9 cellular contexts compared by ENCODE assay signal in genomic region chr14:72608391-72609204, GRCh38.
DNase-seq lines count a peak whose midpoint lies in the region; ATAC-seq and TF ChIP-seq lines count a peak whose summit lies in the region.
"Had no signal": no experiment of that assay in that cellular context is flagged by ENCODE, and none has a peak within 500 bp of the region (broad histone marks: within the 10 kb centered on the region; RNA-seq: fewer than 3 reads in every experiment).

No MANE protein-coding gene starts in this region.

- ATAC-seq in natural killer cell (no peak), HG03378 (IDR thresholded peaks at IDR 0.05; ENCODE audit: unreplicated experiment) (no peak)

- H3K4me3 ChIP-seq in MG63: no peak overlapping the region

- peaks cover 0 to 14% of the 10 kb centered on the region in 2 donors for H3K4me1 Mint-ChIP-seq in natural killer cell

- intact Hi-C loops in natural killer cell (cut with micrococcal nuclease): no loop called here

- no peaks in the 10 kb centered on the region for H3K9me3 Mint-ChIP-seq in natural killer cell

- in situ Hi-C loops in G401 (cut with HindIII; ENCODE audit: low sequenced_read_pairs): no loop called here

- H3K36me3 Mint-ChIP-seq in natural killer cell: no peaks in the 10 kb centered on the region

- no peak overlapping the region for H3K27ac Mint-ChIP-seq in natural killer cell

- no peaks in the 10 kb centered on the region for H3K27me3 ChIP-seq in MG63

- H3K27me3 Mint-ChIP-seq in natural killer cell (ENCODE audit: low read depth in 2 of 2): peaks cover 76 to 95% of the 10 kb centered on the region in 2 donors

- H3K9me3 ChIP-seq in MG63: no peaks in the 10 kb centered on the region

- H3K36me3 ChIP-seq in MG63: no peaks in the 10 kb centered on the region; the same call in 1 of the 2 replicates

- no peak for TF ChIP-seq CTCF in natural killer cell (IDR thresholded peaks at IDR 0.05)

- peak; percentile 63 for DNase-seq in Ammon's horn (ENCODE audit: low spot score)
- peak; percentile 78 for DNase-seq in MG63
- peak; percentile 75 for DNase-seq in dedifferentiated amniotic fluid mesenchymal stem cell (ENCODE audit: extremely low spot score)
- peak; percentile 8 for DNase-seq in natural killer cell
- no peak for DNase-seq in NCI-H146 (lab: John Stamatoyannopoulos, UW)
- DNase-seq in stimulated activated CD4-positive, alpha-beta T cell treated with anti-CD3 and anti-CD28 coated beads, Interleukin-12 subunit alpha, Interleukin-12 subunit beta, amount 100 ng/mL, for 4 hours: no peak
- no peak for DNase-seq in G401 (ENCODE audit: low spot score)
- DNase-seq: Right ventricle myocardium superior had no signal

- H3K4me3 Mint-ChIP-seq in natural killer cell: no peak overlapping the region

Comparison
In these comparisons a context has a peak if more than half of its experiments do, and no peak if none do; other contexts are left out.
1. DNase-seq: peak in Ammon's horn (single experiment), MG63 (single experiment), dedifferentiated amniotic fluid mesenchymal stem cell (single experiment) and natural killer cell (single experiment); none in NCI-H146 (single experiment), stimulated activated CD4-positive, alpha-beta T cell treated with anti-CD3 and anti-CD28 coated beads, Interleukin-12 subunit alpha, Interleukin-12 subunit beta, amount 100 ng/mL, for 4 hours (single experiment) and G401 (single experiment).